In genomic region chr15:89211678-89212170, GRCh38 we compare ENCODE assay signal across 27 cellular contexts. TPM values are rescaled to one million over a fixed set of nuclear protein-coding genes. Genes with fewer than 3 reads are reported as not detected.
"Had no signal": no experiment of that assay in that cellular context is flagged by ENCODE, and none has a peak within 500 bp of the region (broad histone marks: within the 10 kb centered on the region; RNA-seq: fewer than 3 reads in every experiment).

No MANE protein-coding gene starts in this region.

- DNase-seq: cortex of kidney; esophagus squamous epithelium; foreskin melanocyte; head of caudate nucleus; kidney glomerular epithelial cell; mammary epithelial cell; naive thymus-derived CD4-positive, alpha-beta T cell; nephron progenitor cell; posterior cingulate gyrus; sigmoid colon; stimulated activated CD4-positive, alpha-beta T cell treated with anti-CD3 and anti-CD28 coated beads, Interleukin-2, amount 100 ng/mL, for 24 hours; stimulated activated CD4-positive, alpha-beta T cell treated with anti-CD3 and anti-CD28 coated beads, Interleukin-4, amount 100 ng/mL, for 4 hours; stimulated activated naive B cell treated with anti-CD40 and anti-IgM and Interleukin-4, amounts not matched to agents 10 μg/mL and 1 μg/mL and 100 μg/mL, for 72 hours; stimulated activated naive CD8-positive, alpha-beta T cell treated with anti-CD3 and anti-CD28 coated beads, Interleukin-15, amount 100 ng/mL, for 72 hours; testis had no signal

- H3K9me3 Mint-ChIP-seq: naive thymus-derived CD4-positive, alpha-beta T cell; nephron progenitor cell; stimulated activated naive B cell treated with anti-CD40 and anti-IgM and Interleukin-4, amounts not matched to agents 10 μg/mL and 1 μg/mL and 100 μg/mL, for 72 hours; stimulated activated naive CD8-positive, alpha-beta T cell treated with anti-CD3 and anti-CD28 coated beads, Interleukin-15, amount 100 ng/mL, for 72 hours had no signal

- H3K27ac Mint-ChIP-seq: naive thymus-derived CD4-positive, alpha-beta T cell; nephron progenitor cell; stimulated activated naive B cell treated with anti-CD40 and anti-IgM and Interleukin-4, amounts not matched to agents 10 μg/mL and 1 μg/mL and 100 μg/mL, for 72 hours; stimulated activated naive CD8-positive, alpha-beta T cell treated with anti-CD3 and anti-CD28 coated beads, Interleukin-15, amount 100 ng/mL, for 72 hours had no signal

- H3K36me3 Mint-ChIP-seq: naive thymus-derived CD4-positive, alpha-beta T cell; stimulated activated naive B cell treated with anti-CD40 and anti-IgM and Interleukin-4, amounts not matched to agents 10 μg/mL and 1 μg/mL and 100 μg/mL, for 72 hours had no signal

- H3K4me3 Mint-ChIP-seq: naive thymus-derived CD4-positive, alpha-beta T cell; nephron progenitor cell; stimulated activated naive B cell treated with anti-CD40 and anti-IgM and Interleukin-4, amounts not matched to agents 10 μg/mL and 1 μg/mL and 100 μg/mL, for 72 hours; stimulated activated naive CD8-positive, alpha-beta T cell treated with anti-CD3 and anti-CD28 coated beads, Interleukin-15, amount 100 ng/mL, for 72 hours had no signal

RNA-seq across cellular contexts. Expression of gene RLBP1, which starts 9.7 kb away (rescaled TPM):
- total RNA-seq: epithelial cell of proximal tubule; esophagus squamous epithelium; hepatocyte; left lobe of liver; lower leg skin; mesenteric fat pad; mononuclear cell; naive thymus-derived CD4-positive, alpha-beta T cell; omental fat pad; pulmonary artery endothelial cell; right atrium auricular region; subcutaneous adipose tissue; tibial nerve; ureter had no signal
